ENCODE assay signal across 1 cellular context in genomic region chr13:51620165-51620983, GRCh38.
TF ChIP-seq lines count a peak whose summit lies in the region.

No MANE protein-coding gene starts in this region.

TF ChIP-seq in HepG2, 621 proteins besides CTCF, POLR2A, EP300 and RAD21 (continued from another document and continues in another):
- TF ChIP-seq MTERF4 (CRISPR knock-in tag; IDR thresholded peaks at IDR 0.05) = no peak
- TF ChIP-seq TAF15 (IDR thresholded peaks at IDR 0.05; ENCODE audit: low read depth, low read length, poor library complexity, severe bottlenecking) = no peak
- TF ChIP-seq AHR (CRISPR knock-in tag; IDR thresholded peaks at IDR 0.05) = no peak; the same call in 1 of the 2 replicates
- TF ChIP-seq RFX1 (IDR thresholded peaks at IDR 0.05) = no peak
- peak; percentile 64 for TF ChIP-seq THAP11 (CRISPR knock-in tag; IDR thresholded peaks at IDR 0.05)
- no peak for TF ChIP-seq CHD4 (IDR thresholded peaks at IDR 0.05; ENCODE audit: borderline replicate concordance, low read length)
- peak; percentile 50; the same call in 1 of the 2 replicates for TF ChIP-seq LCORL (IDR thresholded peaks at IDR 0.05)
- peak; percentile 94 for TF ChIP-seq LCORL (CRISPR knock-in tag; IDR thresholded peaks at IDR 0.05)
- 0 out of 2 replicates have a peak, but pooled peaks have one; percentile 20 for TF ChIP-seq SIN3A (IDR thresholded peaks at IDR 0.05; ENCODE audit: borderline replicate concordance, low read depth, low read length)
- no peak for TF ChIP-seq BCL3 (CRISPR knock-in tag; IDR thresholded peaks at IDR 0.05)
- TF ChIP-seq TARDBP (CRISPR knock-in tag; IDR thresholded peaks at IDR 0.05) = peak; percentile 93
- TF ChIP-seq ZFP37 (CRISPR knock-in tag; IDR thresholded peaks at IDR 0.05; ENCODE audit: borderline replicate concordance) = no peak
- no peak for TF ChIP-seq ZNF30 (CRISPR knock-in tag; IDR thresholded peaks at IDR 0.05)
- no peak for TF ChIP-seq SP1 (IDR thresholded peaks at IDR 0.05)
- TF ChIP-seq SP1 (CRISPR knock-in tag; IDR thresholded peaks at IDR 0.05) = no peak
- no peak for TF ChIP-seq ZNF224 (CRISPR knock-in tag; IDR thresholded peaks at IDR 0.05)
- no peak; the same call in 1 of the 2 replicates for TF ChIP-seq ZNF556 (CRISPR knock-in tag; IDR thresholded peaks at IDR 0.05; ENCODE audit: borderline replicate concordance)
- no peak for TF ChIP-seq PCBP1 (IDR thresholded peaks at IDR 0.05; ENCODE audit: borderline replicate concordance, low read depth, low read length)
- TF ChIP-seq TRIM24 (CRISPR knock-in tag; IDR thresholded peaks at IDR 0.05) = no peak
- TF ChIP-seq ZNF879 (CRISPR knock-in tag; IDR thresholded peaks at IDR 0.05) = no peak
- TF ChIP-seq NFIC (IDR thresholded peaks at IDR 0.05; ENCODE audit: low read length) = no peak
- no peak for TF ChIP-seq ZHX2 (IDR thresholded peaks at IDR 0.05; ENCODE audit: low read depth)
- no peak for TF ChIP-seq ZHX2 (CRISPR knock-in tag; IDR thresholded peaks at IDR 0.05; ENCODE audit: borderline replicate concordance)
- no peak for TF ChIP-seq CBFB (CRISPR knock-in tag; IDR thresholded peaks at IDR 0.05)
- TF ChIP-seq ELF1 (CRISPR knock-in tag; IDR thresholded peaks at IDR 0.05) = 0 out of 2 replicates have a peak, but pooled peaks have one; percentile 42
- no peak for TF ChIP-seq ZNF776 (CRISPR knock-in tag; IDR thresholded peaks at IDR 0.05)
- peak; percentile 79; the same call in 1 of the 2 replicates for TF ChIP-seq ZSCAN5A (CRISPR knock-in tag; IDR thresholded peaks at IDR 0.05; ENCODE audit: borderline replicate concordance)
- TF ChIP-seq ZNF326 (CRISPR knock-in tag; IDR thresholded peaks at IDR 0.05; ENCODE audit: borderline replicate concordance) = no peak
- TF ChIP-seq U2AF1 (optimal IDR thresholded peaks at IDR 0.05; ENCODE audit: low read depth, low read length) = no peak
- TF ChIP-seq ZNF207 (IDR thresholded peaks at IDR 0.05; ENCODE audit: borderline replicate concordance) = no peak
- TF ChIP-seq TCF12 (IDR thresholded peaks at IDR 0.05) = no peak
- no peak for TF ChIP-seq TCF12 (CRISPR knock-in tag; IDR thresholded peaks at IDR 0.05)
- no peak; the same call in 1 of the 2 replicates for TF ChIP-seq NR2F6 (IDR thresholded peaks at IDR 0.05)
- peak; percentile 73; the same call in 1 of the 2 replicates for TF ChIP-seq NR2F6 (CRISPR knock-in tag; IDR thresholded peaks at IDR 0.05)
- no peak for TF ChIP-seq ATRX (CRISPR knock-in tag; IDR thresholded peaks at IDR 0.05; ENCODE audit: borderline replicate concordance)
- peak; percentile 76 for TF ChIP-seq ZNF609 (CRISPR knock-in tag; IDR thresholded peaks at IDR 0.05; ENCODE audit: borderline replicate concordance)
- no peak for TF ChIP-seq SCMH1 (CRISPR knock-in tag; IDR thresholded peaks at IDR 0.05; ENCODE audit: borderline replicate concordance)
- TF ChIP-seq IKZF1 (IDR thresholded peaks at IDR 0.05) = no peak
- peak; percentile 71 for TF ChIP-seq KAT8 (CRISPR knock-in tag; IDR thresholded peaks at IDR 0.05)
- TF ChIP-seq SMAD3 (CRISPR knock-in tag; IDR thresholded peaks at IDR 0.05) = peak; percentile 89
- TF ChIP-seq TCF7 (IDR thresholded peaks at IDR 0.05; ENCODE audit: low read depth) = peak; percentile 94
- peak; percentile 91 for TF ChIP-seq HOMEZ (CRISPR knock-in tag; IDR thresholded peaks at IDR 0.05; ENCODE audit: low read depth)
- TF ChIP-seq CBX5 (CRISPR knock-in tag; IDR thresholded peaks at IDR 0.05; ENCODE audit: borderline replicate concordance) = no peak
- peak; percentile 42; the same call in 1 of the 2 replicates for TF ChIP-seq GABPB1 (CRISPR knock-in tag; IDR thresholded peaks at IDR 0.05)
- no peak for TF ChIP-seq MNT (IDR thresholded peaks at IDR 0.05)
- no peak for TF ChIP-seq SMYD3 (CRISPR knock-in tag; IDR thresholded peaks at IDR 0.05)
